26 cellular contexts compared by ENCODE assay signal in genomic region chr20:59746155-59746554, GRCh38.
"Had no signal": no experiment of that assay in that cellular context is flagged by ENCODE, and none has a peak within 500 bp of the region (broad histone marks: within the 10 kb centered on the region; RNA-seq: fewer than 3 reads in every experiment).

No MANE protein-coding gene starts in this region.

- ATAC-seq: natural killer cell; right lobe of liver; stimulated activated effector memory CD8-positive, alpha-beta T cell treated with anti-CD3 and anti-CD28 coated beads, Interleukin-12 subunit alpha, Interleukin-12 subunit beta, amount 100 ng/mL, for 72 hours had no signal

- H3K9ac ChIP-seq: neural progenitor cell, parathyroid adenoma had no signal

- H3K4me1 Mint-ChIP-seq: mesothelial cell of epicardium, natural killer cell, nephron progenitor cell had no signal

- H3K27me3 ChIP-seq: right atrium auricular region, right lobe of liver, testis, thyroid gland had no signal

- H3K27ac ChIP-seq: hepatocyte, left ventricle myocardium inferior, neural progenitor cell, neutrophil, parathyroid adenoma, right atrium auricular region, right lobe of liver, stomach, testis, thyroid gland, transverse colon, upper lobe of left lung had no signal

- H3K36me3 ChIP-seq: left ventricle myocardium inferior, neural progenitor cell, neutrophil, right atrium auricular region, right lobe of liver, stomach, thyroid gland, transverse colon, upper lobe of left lung had no signal

- H3K9me3 ChIP-seq: left ventricle myocardium inferior, neutrophil, right atrium auricular region, right lobe of liver, stomach, testis, thyroid gland, transverse colon, upper lobe of left lung had no signal

- H3K4me3 ChIP-seq: hepatocyte, left ventricle myocardium inferior, lung, neural progenitor cell, right atrium auricular region, right lobe of liver, smooth muscle cell, stomach, testis, thyroid gland, transverse colon, upper lobe of left lung had no signal

- H3K4me1 ChIP-seq: neural progenitor cell, parathyroid adenoma, right lobe of liver, testis had no signal

- H3K27ac Mint-ChIP-seq: mesothelial cell of epicardium, natural killer cell, nephron progenitor cell, neural progenitor cell, progenitor cell of endocrine pancreas had no signal

- H3K9me3 Mint-ChIP-seq: natural killer cell; neural progenitor cell; stimulated activated effector memory CD8-positive, alpha-beta T cell treated with anti-CD3 and anti-CD28 coated beads, Interleukin-12 subunit alpha, Interleukin-12 subunit beta, amount 100 ng/mL, for 72 hours had no signal

- DNase-seq: islet precursor cell; left ventricle myocardium inferior; mesendoderm; naive B cell; natural killer cell; nephron progenitor cell; occipital lobe; right lobe of liver; stimulated activated CD4-positive, alpha-beta T cell treated with anti-CD3 and anti-CD28 coated beads, Interleukin-2, amount 100 ng/mL, for 24 hours; stimulated activated CD4-positive, alpha-beta T cell treated with anti-CD3 and anti-CD28 coated beads, Interleukin-4, amount 100 ng/mL, for 1 hour; stimulated activated naive CD4-positive, alpha-beta T cell; stomach; testis; thyroid gland; transverse colon; upper lobe of left lung had no signal

- H3K4me3 Mint-ChIP-seq: mesothelial cell of epicardium; naive B cell; natural killer cell; nephron progenitor cell; neural progenitor cell; stimulated activated effector memory CD8-positive, alpha-beta T cell treated with anti-CD3 and anti-CD28 coated beads, Interleukin-12 subunit alpha, Interleukin-12 subunit beta, amount 100 ng/mL, for 72 hours had no signal

- H3K36me3 Mint-ChIP-seq: mesothelial cell of epicardium; naive B cell; natural killer cell; neural progenitor cell; stimulated activated effector memory CD8-positive, alpha-beta T cell treated with anti-CD3 and anti-CD28 coated beads, Interleukin-12 subunit alpha, Interleukin-12 subunit beta, amount 100 ng/mL, for 72 hours had no signal
